Comparison of ENCODE assay signal across 11 cellular contexts in genomic region chr9:92146610-92147009, GRCh38. TPM values are rescaled to one million over a fixed set of nuclear protein-coding genes. Genes with fewer than 3 reads are reported as not detected.
DNase-seq lines count a peak whose midpoint lies in the region; ATAC-seq, FAIRE-seq and TF ChIP-seq lines count a peak whose summit lies in the region.
"Had no signal": no experiment of that assay in that cellular context is flagged by ENCODE, and none has a peak within 500 bp of the region (broad histone marks: within the 10 kb centered on the region; RNA-seq: fewer than 3 reads in every experiment).

No MANE protein-coding gene starts in this region.

- no peaks in the 10 kb centered on the region for H3K36me3 Mint-ChIP-seq in brain
- H3K36me3 Mint-ChIP-seq in stimulated activated memory B cell treated with anti-CD40 and anti-IgM and Interleukin-4, amounts not matched to agents 10 μg/mL and 1 μg/mL and 100 μg/mL, for 72 hours = no peaks in the 10 kb centered on the region

- WGBS in tibial nerve, 2 donors = 12 to 16% methylated on average over 3 of the region's 3 CpGs

- H3K27ac Mint-ChIP-seq in brain = peak overlapping the region in 3 of 5 experiments; percentile 86 to 97 (median 86)
- no peak overlapping the region for H3K27ac Mint-ChIP-seq in stimulated activated memory B cell treated with anti-CD40 and anti-IgM and Interleukin-4, amounts not matched to agents 10 μg/mL and 1 μg/mL and 100 μg/mL, for 72 hours

- no peak for FAIRE-seq in urothelium cell line (lab: Jason Lieb, UNC)
- FAIRE-seq: A204.1 had no signal

- H3K4me1 ChIP-seq in tibial nerve = peaks cover 0 to 20% (median 9%) of the 10 kb centered on the region in 4 donors

- H3K9me3 Mint-ChIP-seq in brain = no peaks in the 10 kb centered on the region
- no peaks in the 10 kb centered on the region for H3K9me3 Mint-ChIP-seq in stimulated activated memory B cell treated with anti-CD40 and anti-IgM and Interleukin-4, amounts not matched to agents 10 μg/mL and 1 μg/mL and 100 μg/mL, for 72 hours
- H3K9me3 Mint-ChIP-seq: activated CD4-positive, alpha-beta memory T cell treated with anti-CD3 and anti-CD28 coated beads, Interleukin-2, amount 10 ng/mL, durations not matched to agents 7 days and 5 days had no signal

- peak overlapping the region; percentile 30 to 63 (median 58) for H3K27ac ChIP-seq in tibial nerve

- no peak overlapping the region for H3K4me3 ChIP-seq in tibial nerve

- no peaks in the 10 kb centered on the region for H3K36me3 ChIP-seq in tibial nerve

- peak overlapping the region in 2 of 5 experiments; percentile 26 to 48 for H3K4me3 Mint-ChIP-seq in brain
- H3K4me3 Mint-ChIP-seq in stimulated activated memory B cell treated with anti-CD40 and anti-IgM and Interleukin-4, amounts not matched to agents 10 μg/mL and 1 μg/mL and 100 μg/mL, for 72 hours = no peak overlapping the region

- TF ChIP-seq POLR2A in tibial nerve (IDR thresholded peaks at IDR 0.05) = no peak
- no peak for TF ChIP-seq POLR2A in GM18505 (IDR thresholded peaks at IDR 0.05; ENCODE audit: borderline replicate concordance, extremely low read depth, insufficient read depth, insufficient read length)

- H3K4me1 Mint-ChIP-seq in brain = peaks cover 67% of the 10 kb centered on the region
- H3K4me1 Mint-ChIP-seq in stimulated activated memory B cell treated with anti-CD40 and anti-IgM and Interleukin-4, amounts not matched to agents 10 μg/mL and 1 μg/mL and 100 μg/mL, for 72 hours = peaks cover 6% of the 10 kb centered on the region

- TF ChIP-seq EP300 in tibial nerve (IDR thresholded peaks at IDR 0.05) = no peak

- peaks cover 37% of the 10 kb centered on the region for H3K27me3 Mint-ChIP-seq in brain
- H3K27me3 Mint-ChIP-seq in stimulated activated memory B cell treated with anti-CD40 and anti-IgM and Interleukin-4, amounts not matched to agents 10 μg/mL and 1 μg/mL and 100 μg/mL, for 72 hours = peaks cover 50% of the 10 kb centered on the region

- TF ChIP-seq CTCF in brain (conservative IDR thresholded peaks at IDR 0.05) (no peak), tibial nerve (IDR thresholded peaks at IDR 0.05) (no peak)

- H3K9me3 ChIP-seq in tibial nerve = no peaks in the 10 kb centered on the region

- ATAC-seq in left colon (peak; percentile 12), GM18505 (IDR thresholded peaks at IDR 0.05; ENCODE audit: unreplicated experiment) (no peak)
- no peak for ATAC-seq in stimulated activated memory B cell treated with anti-CD40 and anti-IgM and Interleukin-4, amounts not matched to agents 10 μg/mL and 1 μg/mL and 100 μg/mL, for 72 hours

- DNase-seq in DMS53 (lab: John Stamatoyannopoulos, UW) (peak; percentile 53), DMS53 treated with DMSO at 0.1 percent for 48 hours (lab: John Stamatoyannopoulos, UW; ENCODE audit: unreplicated experiment) (no peak), left colon (no peak), tibial nerve (ENCODE audit: low spot score in 2 of 2) (no peak), urothelium cell line (ENCODE audit: low spot score) (no peak)
- DNase-seq: Karpas-422 had no signal

- intact Hi-C loops in left colon (cut with DNase I, micrococcal nuclease) = no loop called here

- peaks cover 0 to 1% of the 10 kb centered on the region in 2 donors for H3K27me3 ChIP-seq in tibial nerve

RNA-seq across cellular contexts. Expression of gene SPTLC1, which starts 31.4 kb away (rescaled TPM):
- polyA plus RNA-seq in brain (ENCODE audit: insufficient read depth, low read depth, low replicate concordance) = 61.1 TPM
- total RNA-seq in left colon (10 to 100 TPM; 74.3 to 81.7 TPM), tibial nerve (10 to 100 TPM; 67.9 to 81.8 (median 76.0) TPM)
